ENCODE assay signal across 14 cellular contexts in the genomic region with DNA sequence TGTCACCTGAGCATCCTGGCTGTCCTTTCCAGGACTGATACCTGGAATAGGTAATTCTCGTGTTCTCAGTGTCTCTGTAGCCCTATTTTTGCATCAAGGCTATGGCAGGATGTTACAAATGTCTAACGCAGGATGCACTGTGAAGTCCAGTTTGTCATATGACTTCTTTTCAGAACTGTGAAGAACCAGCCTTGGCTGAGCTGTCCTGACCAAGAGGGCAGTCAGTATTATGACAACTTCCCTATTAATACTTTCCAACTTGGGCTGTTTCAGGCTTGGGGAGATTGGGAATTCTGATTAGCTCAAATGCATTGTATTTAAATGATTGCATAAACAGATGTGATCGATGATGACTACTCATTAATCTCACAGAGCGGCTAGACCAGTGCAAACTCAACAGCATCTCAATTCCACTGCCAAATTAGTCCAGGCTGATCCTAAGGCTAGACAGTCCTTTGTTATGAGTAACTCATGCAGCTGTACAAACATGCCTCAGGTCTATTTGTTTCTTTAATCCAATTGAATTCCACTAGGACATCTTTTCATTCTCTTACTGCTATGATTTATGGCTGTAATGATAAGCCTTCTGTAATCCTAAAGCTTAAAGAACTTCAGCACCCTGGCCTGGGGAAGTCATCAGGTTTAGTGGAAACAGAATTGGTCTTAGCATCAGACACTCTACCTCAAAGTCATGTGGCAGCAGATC.
DNase-seq lines count a peak whose midpoint lies in the region; ATAC-seq, FAIRE-seq and TF ChIP-seq lines count a peak whose summit lies in the region.
"Had no signal": no experiment of that assay in that cellular context is flagged by ENCODE, and none has a peak within 500 bp of the region (broad histone marks: within the 10 kb centered on the region; RNA-seq: fewer than 3 reads in every experiment).

No MANE protein-coding gene starts in this region.

- DNase-seq in AG09309 (ENCODE audit: low read depth): peak; percentile 33
- peak; percentile 31 for DNase-seq in HT1080 (ENCODE audit: low read depth)
- no peak for DNase-seq in RWPE2 (ENCODE audit: low spot score)
- peak; percentile 28 for DNase-seq in fibroblast of the conjunctiva (ENCODE audit: low read depth)
- no peak for DNase-seq in RPMI8226
- DNase-seq in BE2C: no peak
- no peak for DNase-seq in GM12892 (ENCODE audit: insufficient read length)
- DNase-seq: effector memory CD4-positive, alpha-beta T cell; KBM-7; NCI-H526 had no signal

- H3K4me3 ChIP-seq in AG09309 (ENCODE audit: control insufficient read depth, low read depth, low read length) (no peak overlapping the region), RWPE2 (ENCODE audit: severe bottlenecking) (no peak overlapping the region), BE2C (ENCODE audit: low read depth, low read length) (no peak overlapping the region)
- H3K4me3 ChIP-seq: tibial nerve had no signal

- H3K9me3 ChIP-seq in RWPE2 (ENCODE audit: severe bottlenecking) (no peaks in the 10 kb centered on the region), BE2C (no peaks in the 10 kb centered on the region)
- H3K9me3 ChIP-seq: tibial nerve had no signal

- no peak for FAIRE-seq in GM12892 (lab: Jason Lieb, UNC)
- FAIRE-seq: H54 had no signal

- H3K27ac ChIP-seq in RWPE2 (ENCODE audit: poor library complexity, severe bottlenecking): peak overlapping the region; percentile 87
- H3K27ac ChIP-seq: C4-2B, tibial nerve had no signal

- peaks cover 30% of the 10 kb centered on the region for H3K4me1 ChIP-seq in RWPE2 (ENCODE audit: insufficient read depth, poor library complexity, severe bottlenecking)
- no peaks in the 10 kb centered on the region for H3K4me1 ChIP-seq in BE2C
- H3K4me1 ChIP-seq: tibial nerve had no signal

- H3K27me3 ChIP-seq in RWPE2 (ENCODE audit: insufficient read depth, poor library complexity, severe bottlenecking): no peaks in the 10 kb centered on the region
- H3K27me3 ChIP-seq in BE2C: no peaks in the 10 kb centered on the region
- H3K27me3 ChIP-seq: tibial nerve had no signal

- ATAC-seq in RWPE2 (ENCODE audit: low read depth) (peak; percentile 97), GM19328 (IDR thresholded peaks at IDR 0.05; ENCODE audit: unreplicated experiment) (no peak)

- TF ChIP-seq CTCF in AG09309 (IDR thresholded peaks at IDR 0.05; ENCODE audit: control insufficient read depth, insufficient read depth, low read depth, low read length, missing control alignments) (no peak), RWPE2 (IDR thresholded peaks at IDR 0.05; ENCODE audit: poor library complexity, severe bottlenecking) (no peak), BE2C (IDR thresholded peaks at IDR 0.05; ENCODE audit: low read depth, low read length) (no peak)

- H3K36me3 ChIP-seq in RWPE2 (ENCODE audit: low read depth) (no peaks in the 10 kb centered on the region), BE2C (no peaks in the 10 kb centered on the region)
- H3K36me3 ChIP-seq: tibial nerve had no signal

- no peak for TF ChIP-seq POLR2A in GM12892 (IDR thresholded peaks at IDR 0.05; ENCODE audit: low read depth, low read length)

Comparison
In these comparisons a context has a peak if more than half of its experiments do, and no peak if none do; other contexts are left out.
1. DNase-seq: peak in AG09309 (single experiment), HT1080 (single experiment) and fibroblast of the conjunctiva (single experiment); none in RWPE2 (single experiment), RPMI8226 (single experiment), BE2C (single experiment) and GM12892 (single experiment).